Comparison of ENCODE assay signal across 17 cellular contexts in the genomic region with DNA sequence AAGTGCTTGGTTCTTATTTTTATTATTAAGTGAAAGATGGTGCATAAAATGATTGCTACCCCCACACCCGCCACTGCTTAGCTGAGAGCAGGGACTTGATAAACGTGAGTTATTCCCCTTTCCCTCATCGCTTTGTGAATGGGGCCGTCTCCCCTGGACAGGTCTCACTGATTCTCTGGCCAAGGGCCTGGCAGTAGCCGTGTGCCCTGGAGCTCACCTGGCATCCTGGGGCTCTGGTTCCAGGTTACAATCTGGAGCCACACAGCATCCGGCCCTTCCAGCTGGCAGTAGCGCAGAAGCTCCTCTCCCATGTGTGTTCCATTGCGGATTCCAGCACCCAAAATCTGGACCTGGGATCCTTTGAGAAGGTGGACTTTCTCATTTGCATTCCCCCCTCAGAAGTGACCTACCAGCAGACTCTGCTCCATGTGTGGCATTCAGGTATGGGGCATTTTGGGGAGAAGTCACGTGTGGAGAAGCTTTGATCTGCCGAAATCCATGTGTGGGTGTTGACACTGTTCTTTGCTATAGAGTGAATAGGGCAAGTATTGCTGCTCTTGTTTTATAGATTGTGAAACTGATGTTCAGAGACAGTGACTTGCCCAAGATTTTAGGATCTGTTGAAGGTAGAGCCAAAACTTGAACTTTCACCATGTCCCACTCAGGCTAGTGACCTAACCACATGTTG.
DNase-seq lines count a peak whose midpoint lies in the region; ATAC-seq and TF ChIP-seq lines count a peak whose summit lies in the region.
"Had no signal": no experiment of that assay in that cellular context is flagged by ENCODE, and none has a peak within 500 bp of the region (broad histone marks: within the 10 kb centered on the region; RNA-seq: fewer than 3 reads in every experiment).

No MANE protein-coding gene starts in this region.

- ATAC-seq in HG03378 (IDR thresholded peaks at IDR 0.05; ENCODE audit: unreplicated experiment): no peak
- ATAC-seq: Right ventricle myocardium inferior had no signal

- H3F3A ChIP-seq in GM23248 (ENCODE audit: insufficient read depth): no peaks in the 10 kb centered on the region

- H3K4me1 ChIP-seq in BLaER1: peaks cover 11% of the 10 kb centered on the region
- peaks cover 18% of the 10 kb centered on the region for H3K4me1 ChIP-seq in KMS-11 (ENCODE audit: low read depth, poor library complexity, severe bottlenecking)
- H3K4me1 ChIP-seq in GM23248 (ENCODE audit: insufficient read depth): no peaks in the 10 kb centered on the region
- H3K4me1 ChIP-seq: SJSA1 had no signal

- H3K36me3 ChIP-seq in BLaER1 (no peaks in the 10 kb centered on the region), KMS-11 (ENCODE audit: insufficient read depth) (no peaks in the 10 kb centered on the region), GM23248 (ENCODE audit: low read depth) (no peaks in the 10 kb centered on the region)
- H3K36me3 ChIP-seq: SJSA1 had no signal

- H3K4me2 ChIP-seq in BLaER1 (peak overlapping the region; percentile 23; the same call in 1 of the 2 replicates), KMS-11 (peak overlapping the region; percentile 40; the same call in 1 of the 2 replicates), GM23248 (ENCODE audit: unreplicated experiment) (no peak overlapping the region)

- no peaks in the 10 kb centered on the region for H4K20me1 ChIP-seq in BLaER1
- no peaks in the 10 kb centered on the region for H4K20me1 ChIP-seq in KMS-11 (ENCODE audit: insufficient read depth)
- H4K20me1 ChIP-seq in GM23248 (ENCODE audit: insufficient read depth): no peaks in the 10 kb centered on the region

- H3K27ac ChIP-seq in BLaER1 (no peak overlapping the region), KMS-11 (no peak overlapping the region), caudate nucleus (ENCODE audit: low read depth, low read length) (peak overlapping the region; percentile 67), GM23248 (no peak overlapping the region)
- H3K27ac ChIP-seq: SJSA1 had no signal

- DNase-seq in caudate nucleus (lab: John Stamatoyannopoulos, UW) (peak in 7 of 61 donors; percentile 9 to 54 (median 14)), posterior vena cava (ENCODE audit: low spot score) (peak; percentile 69), amniotic stem cell (lab: John Stamatoyannopoulos, UW) (no peak), GOT3 (lab: John Stamatoyannopoulos, UW) (no peak), GM23248 (no peak)
- DNase-seq: CD4-positive, CD25-positive, alpha-beta regulatory T cell; COR-L47; DMS 273 treated with DMSO at 0.1 percent for 48 hours; KBM-7; NCI-H1105; NCI-H226; NCI-H748 treated with DMSO at 0.1 percent for 48 hours had no signal

- no peaks in the 10 kb centered on the region for H3K9me3 ChIP-seq in BLaER1
- no peaks in the 10 kb centered on the region for H3K9me3 ChIP-seq in GM23248 (ENCODE audit: low read depth)
- H3K9me3 ChIP-seq: SJSA1 had no signal

- H3K9ac ChIP-seq in BLaER1 (no peak overlapping the region), KMS-11 (no peak overlapping the region), GM23248 (no peak overlapping the region)

- H3K27me3 ChIP-seq in BLaER1: no peaks in the 10 kb centered on the region
- H3K27me3 ChIP-seq in KMS-11 (ENCODE audit: insufficient read depth, low read depth): no peaks in the 10 kb centered on the region
- H3K27me3 ChIP-seq in GM23248 (replicated peaks; ENCODE audit: insufficient read depth): peaks cover 17% of the 10 kb centered on the region

- intact Hi-C loops in posterior vena cava (cut with DNase I): no loop called here

- TF ChIP-seq CTCF in KMS-11 (conservative IDR thresholded peaks at IDR 0.05; ENCODE audit: low read depth, low read length): no peak

- no peak overlapping the region for H2AFZ ChIP-seq in KMS-11 (ENCODE audit: low read depth)
- H2AFZ ChIP-seq in GM23248: no peak overlapping the region

- H3K79me2 ChIP-seq in KMS-11 (ENCODE audit: insufficient read depth, low read depth) (no peaks in the 10 kb centered on the region), GM23248 (ENCODE audit: insufficient read depth) (no peaks in the 10 kb centered on the region)

- WGBS in GM23248 (ENCODE audit: low coverage in 1 of 2, low lambda C conversion rate in 2 of 2, missing lambda C conversion rate in 2 of 2), 2 experiments: 77 to 78% methylated on average over 10 of the region's 10 CpGs

- no peaks in the 10 kb centered on the region for H3K9me2 ChIP-seq in GM23248 (ENCODE audit: insufficient read depth)

- H3K4me3 ChIP-seq in BLaER1 (no peak overlapping the region), KMS-11 (IDR thresholded peaks at IDR 0.05; ENCODE audit: insufficient read depth, low read depth, low read length) (no peak overlapping the region), GM23248 (no peak overlapping the region)
- H3K4me3 ChIP-seq: SJSA1 had no signal

- in situ Hi-C loops in GM23248 (cut with MboI): no loop called here
